In genomic region chr14:38561657-38562056, GRCh38 we compare ENCODE assay signal across 7 cellular contexts.
"Had no signal": no experiment of that assay in that cellular context is flagged by ENCODE, and none has a peak within 500 bp of the region (broad histone marks: within the 10 kb centered on the region; RNA-seq: fewer than 3 reads in every experiment).

No MANE protein-coding gene starts in this region.

- ATAC-seq: GM23338, K562 had no signal

- H3K4me3 Mint-ChIP-seq: GM23338, H9 had no signal

- DNase-seq: H9, HCEC 1CT had no signal

- FAIRE-seq: H1, H54, HTR-8/SVneo, K562 had no signal

- H2AFZ ChIP-seq: GM23338 had no signal

- H3K4me2 ChIP-seq: GM23338 had no signal

- H3K4me1 Mint-ChIP-seq: GM23338, H9 had no signal

- H3K27ac Mint-ChIP-seq: GM23338 had no signal

- H3K4me3 ChIP-seq: GM23338, K562 had no signal
